Comparison of ENCODE assay signal across 8 cellular contexts in genomic region chr3:179603831-179604230, GRCh38. TPM values are rescaled to one million over a fixed set of nuclear protein-coding genes. Genes with fewer than 3 reads are reported as not detected.
DNase-seq lines count a peak whose midpoint lies in the region; ATAC-seq and TF ChIP-seq lines count a peak whose summit lies in the region.

No MANE protein-coding gene starts in this region.

- H4K20me1 ChIP-seq in DND-41 (ENCODE audit: insufficient read depth, low read length) (no peaks in the 10 kb centered on the region), OCI-LY7 (ENCODE audit: insufficient read depth, low read length) (no peaks in the 10 kb centered on the region)

- H2AFZ ChIP-seq in DND-41 (ENCODE audit: low read depth, low read length) (peak overlapping the region; percentile 70), OCI-LY7 (ENCODE audit: low read length) (peak overlapping the region; percentile 80)

- CTCF ChIA-PET in OCI-LY7 (lab: Charles Lee; ENCODE audit: unreplicated experiment), result no interaction called here

- no peak for DNase-seq in DND-41
- DNase-seq in OCI-LY7 (ENCODE audit: low spot score), result no peak
- DNase-seq in epithelial cell of esophagus (ENCODE audit: low read depth), result no peak
- DNase-seq in osteocyte (ENCODE audit: extremely low spot score, unreplicated experiment), result no peak
- no peak for DNase-seq in NCI-H2029 treated with DMSO at 0.1 percent for 48 hours (lab: John Stamatoyannopoulos, UW)
- DNase-seq in NCI-H187 treated with DMSO at 0.1 percent for 48 hours (lab: John Stamatoyannopoulos, UW), result no peak

- H3K4me3 Mint-ChIP-seq in osteocyte (ENCODE audit: unreplicated experiment), result peak overlapping the region; percentile 99

- peaks cover 73% of the 10 kb centered on the region for H3K79me2 ChIP-seq in DND-41 (ENCODE audit: insufficient read depth, low read length)
- H3K79me2 ChIP-seq in OCI-LY7 (ENCODE audit: insufficient read depth, low read depth, low read length), result peaks cover 84% of the 10 kb centered on the region

- H3K9ac ChIP-seq in DND-41 (ENCODE audit: low read depth, low read length), result peak overlapping the region; percentile 65

- H3K27ac Mint-ChIP-seq in osteocyte (ENCODE audit: unreplicated experiment), result peak overlapping the region; percentile 99

- no peak for TF ChIP-seq CTCF in DND-41 (IDR thresholded peaks at IDR 0.05; ENCODE audit: borderline replicate concordance, extremely low read depth, low read length, poor library complexity, severe bottlenecking)
- TF ChIP-seq CTCF in OCI-LY7 (conservative IDR thresholded peaks at IDR 0.05; ENCODE audit: low read length), result no peak
- TF ChIP-seq CTCF in epithelial cell of esophagus (IDR thresholded peaks at IDR 0.05; ENCODE audit: insufficient read depth, low read depth, low read length, missing control alignments), result no peak
- no peak for TF ChIP-seq CTCF in osteocyte (IDR thresholded peaks at IDR 0.05)

- H3K4me3 ChIP-seq in DND-41 (ENCODE audit: low read depth in 1 of 2, low read length in 2 of 2) (peak overlapping the region; percentile 60 to 61), OCI-LY7 (ENCODE audit: low read depth, low read length, poor library complexity, severe bottlenecking) (peak overlapping the region; percentile 87), epithelial cell of esophagus (ENCODE audit: low read length) (peak overlapping the region; percentile 99)

- no TSS peak for BruUV-seq in OCI-LY7 (replicated peaks; lab: Mats Ljungman, UMichigan)

- H3K9me3 ChIP-seq in DND-41 (ENCODE audit: insufficient read depth, low read length, severe bottlenecking) (no peaks in the 10 kb centered on the region), OCI-LY7 (ENCODE audit: low read length) (no peaks in the 10 kb centered on the region)

- H3K27me3 Mint-ChIP-seq in osteocyte (ENCODE audit: unreplicated experiment), result no peaks in the 10 kb centered on the region

- ATAC-seq in DND-41 (ENCODE audit: insufficient read depth, low read depth) (no peak), GM21529 (IDR thresholded peaks at IDR 0.05; ENCODE audit: unreplicated experiment) (no peak), GM21381 (IDR thresholded peaks at IDR 0.05; ENCODE audit: unreplicated experiment) (no peak)

- intact Hi-C loops in OCI-LY7 (cut with micrococcal nuclease; ENCODE audit: unreplicated experiment), result loop anchor here (1.0 to 2.0 kb wide), 3 partner anchors 42 to 257 kb away; partner anchors contain the start of genes ACTL6A, MFN1 and USP13

- peaks cover 40% of the 10 kb centered on the region for H3K4me1 ChIP-seq in DND-41 (ENCODE audit: insufficient read depth, low read length)
- peaks cover 45% of the 10 kb centered on the region for H3K4me1 ChIP-seq in OCI-LY7 (ENCODE audit: insufficient read depth, low read length, poor library complexity, severe bottlenecking)

- H3K27ac ChIP-seq in DND-41 (ENCODE audit: low read length) (peak overlapping the region; percentile 77), OCI-LY7 (ENCODE audit: low read depth, low read length, poor library complexity, severe bottlenecking) (peak overlapping the region; percentile 74)

- H3K36me3 ChIP-seq in DND-41 (ENCODE audit: insufficient read depth, low read length) (peaks cover 32% of the 10 kb centered on the region), OCI-LY7 (ENCODE audit: insufficient read depth, low read length) (peaks cover 51% of the 10 kb centered on the region)

- no peaks in the 10 kb centered on the region for H3K9me3 Mint-ChIP-seq in osteocyte (ENCODE audit: unreplicated experiment)

- H3K27me3 ChIP-seq in DND-41 (ENCODE audit: insufficient read depth, low read length, poor library complexity), result no peaks in the 10 kb centered on the region

- H3K36me3 Mint-ChIP-seq in osteocyte (ENCODE audit: unreplicated experiment), result peaks cover 21% of the 10 kb centered on the region

- H3K4me1 Mint-ChIP-seq in osteocyte (ENCODE audit: unreplicated experiment), result peaks cover 21% of the 10 kb centered on the region

- POLR2A ChIA-PET in OCI-LY7 (lab: Charles Lee), result interaction anchor here (1.0 to 1.7 kb wide), 4 partner anchors 10 to 39 kb away, joined by 3 to 9 read pairs (median 5); no protein-coding TSS in a partner anchor

- H3K4me2 ChIP-seq in DND-41 (ENCODE audit: insufficient read depth, low read length), result peak overlapping the region; percentile 78
- H3K4me2 ChIP-seq in OCI-LY7 (ENCODE audit: low read length), result peak overlapping the region; percentile 76

- H3K9me2 ChIP-seq in OCI-LY7 (ENCODE audit: insufficient read depth, low read length), result no peaks in the 10 kb centered on the region

RNA-seq across cellular contexts. Expression of gene MRPL47, which starts 0.6 kb away (rescaled TPM):
- 25.9 and 50.4 TPM in 2 replicates for total RNA-seq in OCI-LY7 (2014; rRNA removed; shearing (Covaris generic))
- total RNA-seq in OCI-LY7 (2022) (42.5 and 47.2 TPM in 2 replicates), osteocyte (32.1 and 32.8 TPM in 2 replicates)

RNA-seq across cellular contexts. Expression of gene NDUFB5, which starts 0.8 kb away (rescaled TPM):
- total RNA-seq in OCI-LY7 (2014; rRNA removed; shearing (Covaris generic)), result 81.5 and 84.1 TPM in 2 replicates
- total RNA-seq in OCI-LY7 (2022) (110 and 112 TPM in 2 replicates), osteocyte (74.7 and 87.0 TPM in 2 replicates)

RNA-seq across cellular contexts. Expression of gene ACTL6A, which starts 41.1 kb away (rescaled TPM):
- 92.9 and 127 TPM in 2 replicates for total RNA-seq in OCI-LY7 (2014; rRNA removed; shearing (Covaris generic))
- total RNA-seq in OCI-LY7 (2022) (125 and 126 TPM in 2 replicates), osteocyte (46.5 and 49.8 TPM in 2 replicates)

RNA-seq across cellular contexts. Expression of gene USP13, which starts 49.0 kb away (rescaled TPM):
- 23.7 and 25.8 TPM in 2 replicates for total RNA-seq in OCI-LY7 (2014; rRNA removed; shearing (Covaris generic))
- total RNA-seq in OCI-LY7 (2022), result 49.7 and 55.2 TPM in 2 replicates
- 36.3 and 39.7 TPM in 2 replicates for total RNA-seq in osteocyte
